23 cellular contexts compared by ENCODE assay signal in the genomic region with DNA sequence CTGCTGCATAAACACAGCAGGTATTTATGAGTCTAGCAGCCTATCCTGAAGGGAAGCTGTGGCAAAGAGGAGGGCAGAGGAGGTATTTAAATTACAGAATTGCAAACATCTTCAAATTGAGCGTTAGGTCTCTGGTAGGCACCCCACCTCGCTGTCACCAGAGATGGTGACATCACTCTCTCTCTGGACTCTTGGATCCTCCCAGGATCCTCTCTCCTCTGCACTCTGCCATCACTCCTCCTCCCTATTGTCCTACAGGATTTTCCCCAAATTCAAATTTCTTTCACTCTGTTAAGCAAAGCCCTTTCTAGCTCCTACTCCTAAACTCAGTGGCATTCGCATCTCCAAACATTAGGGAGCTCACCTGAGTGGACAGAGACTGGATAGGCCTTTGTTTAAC. TPM values are rescaled to one million over a fixed set of nuclear protein-coding genes. Genes with fewer than 3 reads are reported as not detected.
"Had no signal": no experiment of that assay in that cellular context is flagged by ENCODE, and none has a peak within 500 bp of the region (broad histone marks: within the 10 kb centered on the region; RNA-seq: fewer than 3 reads in every experiment).

No MANE protein-coding gene starts in this region.

- ATAC-seq: HepG2 had no signal

- H3K9me3 ChIP-seq: MG63, SJSA1 had no signal

- H3K36me3 ChIP-seq: MG63, SJSA1 had no signal

- H3K27ac ChIP-seq: SJSA1, SK-N-MC had no signal

- H3K4me3 ChIP-seq: MG63, SJSA1, SK-N-MC had no signal

- DNase-seq: IMR-90, Karpas-422, KG1, MG63, NCI-H1092 treated with DMSO at 0.1 percent for 48 hours, NCI-H1436, NCI-H187, NCI-H2029, NCI-H2081 treated with DMSO at 0.1 percent for 48 hours, NCI-H2171, NCI-H226, NCI-H446, NCI-H510A, NCI-H524 treated with DMSO at 0.1 percent for 48 hours, NCI-H69, NCI-H774, Right ventricle myocardium superior, RPMI8226, SIG-M5 had no signal

- H3K4me1 ChIP-seq: SJSA1 had no signal

- H3K27me3 ChIP-seq: MG63 had no signal

RNA-seq across cellular contexts. Expression of gene PLEKHD1, which starts 6.7 kb away (rescaled TPM):
- total RNA-seq: HepG2, HT1080 had no signal
- polyA plus RNA-seq: IMR-90 had no signal
